In genomic region chr14:35366048-35366428, GRCh38 we compare ENCODE assay signal across 10 cellular contexts. TPM values are rescaled to one million over a fixed set of nuclear protein-coding genes. Genes with fewer than 3 reads are reported as not detected.
A peak's percentile ranks its signal among the peaks of the same experiment; 100 is the strongest.
DNase-seq lines count a peak whose midpoint lies in the region; ATAC-seq and TF ChIP-seq lines count a peak whose summit lies in the region.
"Had no signal": no experiment of that assay in that cellular context is flagged by ENCODE, and none has a peak within 500 bp of the region (broad histone marks: within the 10 kb centered on the region; RNA-seq: fewer than 3 reads in every experiment).

No MANE protein-coding gene starts in this region.

- CTCF ChIA-PET in mammary epithelial cell (lab: Charles Lee; ENCODE audit: low non-redundant PET) = no interaction called here

- TF ChIP-seq CTCF in mammary epithelial cell (conservative IDR thresholded peaks at IDR 0.05 in 1 of 2, IDR thresholded peaks at IDR 0.05 in 1 of 2; ENCODE audit: extremely low read depth in 1 of 2, insufficient read depth in 1 of 2, low read depth in 1 of 2, low read length in 2 of 2) (no peak), upper lobe of left lung (IDR thresholded peaks at IDR 0.05) (no peak)

- H3K9ac ChIP-seq in mammary epithelial cell (ENCODE audit: insufficient read depth, low read length) = no peak overlapping the region

- H2AFZ ChIP-seq in mammary epithelial cell (ENCODE audit: low read depth, low read length) = no peak overlapping the region

- H3K79me2 ChIP-seq in mammary epithelial cell (ENCODE audit: insufficient read depth, low read length) = no peaks in the 10 kb centered on the region

- dilution Hi-C loops in mammary epithelial cell (cut with HindIII; ENCODE audit: low sequenced_read_pairs) = no loop called here

- no TSS peak for BruUV-seq in mammary epithelial cell (replicated peaks; lab: Mats Ljungman, UMichigan)

- TF ChIP-seq POLR2A in upper lobe of left lung (IDR thresholded peaks at IDR 0.05) = peak in 1 of 4 donors; percentile 32

- H3K27me3 ChIP-seq in mammary epithelial cell (ENCODE audit: insufficient read depth, low read length) = no peaks in the 10 kb centered on the region
- no peaks in the 10 kb centered on the region for H3K27me3 ChIP-seq in upper lobe of left lung

- in situ Hi-C loops in mammary epithelial cell (cut with MboI; ENCODE audit: low sequenced_read_pairs in 2 of 2) = no loop called here

- H3K4me3 ChIP-seq in mammary epithelial cell (replicated peaks in 1 of 3; ENCODE audit: insufficient read depth in 1 of 3, low read depth in 2 of 3, low read length in 3 of 3) = no peak overlapping the region
- no peak overlapping the region for H3K4me3 ChIP-seq in upper lobe of left lung

- peaks cover 32% of the 10 kb centered on the region for H3K4me1 ChIP-seq in mammary epithelial cell (ENCODE audit: insufficient read depth, low read length)
- H3K4me1 ChIP-seq in upper lobe of left lung = peaks cover 26 to 50% (median 45%) of the 10 kb centered on the region in 4 donors

- H3K9me3 ChIP-seq in mammary epithelial cell (replicated peaks; ENCODE audit: insufficient read depth, low read length) = peaks cover under 1% of the 10 kb centered on the region
- H3K9me3 ChIP-seq in upper lobe of left lung = peaks cover 0 to 4% (median 2%) of the 10 kb centered on the region in 4 donors

- peak; percentile 74 for DNase-seq in activated effector memory CD4-positive, alpha-beta T cell treated with anti-CD3 and anti-CD28 coated beads, Interleukin-2, amount 50 U/mL, for 16 hours
- no peak for DNase-seq in activated effector memory CD4-positive, alpha-beta T cell treated with Interleukin-2 at 50 U/mL for 16 hours
- no peak for DNase-seq in mammary epithelial cell
- peak; percentile 30 for DNase-seq in midbrain (lab: John Stamatoyannopoulos, UW)
- DNase-seq in upper lobe of left lung = peak; percentile 44 to 78
- no peak for DNase-seq in effector CD4-positive, alpha-beta T cell
- no peak for DNase-seq in NCI-H1694 treated with DMSO at 0.1 percent for 48 hours (lab: John Stamatoyannopoulos, UW)
- DNase-seq: endodermal cell, SHP77 had no signal

- TF ChIP-seq EP300 in upper lobe of left lung (IDR thresholded peaks at IDR 0.05) = no peak

- intact Hi-C loops in mammary epithelial cell (cut with micrococcal nuclease) = no loop called here

- H3K36me3 ChIP-seq in mammary epithelial cell (ENCODE audit: insufficient read depth, low read length) = no peaks in the 10 kb centered on the region
- H3K36me3 ChIP-seq in upper lobe of left lung = no peaks in the 10 kb centered on the region

- WGBS in mammary epithelial cell (ENCODE audit: low coverage, missing lambda C conversion rate) = 79% methylated on average over 3 of the region's 12 CpGs
- 68 to 93% methylated on average over 3 to 12 of the region's 12 CpGs for WGBS in upper lobe of left lung, 2 donors

- H3K27ac ChIP-seq in mammary epithelial cell (ENCODE audit: insufficient read depth, low read depth, low read length) = peak overlapping the region; percentile 79
- peak overlapping the region; percentile 72 to 87 (median 82) for H3K27ac ChIP-seq in upper lobe of left lung

- H4K20me1 ChIP-seq in mammary epithelial cell (ENCODE audit: insufficient read depth, low read length) = no peaks in the 10 kb centered on the region

- ATAC-seq in upper lobe of left lung (ENCODE audit: low FRiP score in 2 of 2) = peak; percentile 2 to 63
- no peak for ATAC-seq in HG03159 (IDR thresholded peaks at IDR 0.05; ENCODE audit: unreplicated experiment)

- no peak overlapping the region for H3K4me2 ChIP-seq in mammary epithelial cell (ENCODE audit: insufficient read depth, low read depth, low read length)

RNA-seq across cellular contexts. Expression of gene NFKBIA, which starts 38.5 kb away (rescaled TPM):
- total RNA-seq in mammary epithelial cell = 10 to 100 TPM; 81.0 to 86.7 TPM
- 59.8 TPM for polyA plus RNA-seq in mammary epithelial cell
- 117 TPM for polyA minus RNA-seq in mammary epithelial cell
- total RNA-seq in upper lobe of left lung = 100 to 1,000 TPM; 292 to 944 (median 610) TPM

Comparison
In these comparisons a context has a peak if more than half of its experiments do, and no peak if none do; other contexts are left out.
1. DNase-seq: peak in activated effector memory CD4-positive, alpha-beta T cell treated with anti-CD3 and anti-CD28 coated beads, Interleukin-2, amount 50 U/mL, for 16 hours (single experiment), midbrain (single experiment) and upper lobe of left lung (2 of 2); none in activated effector memory CD4-positive, alpha-beta T cell treated with Interleukin-2 at 50 U/mL for 16 hours (single experiment), mammary epithelial cell (single experiment), effector CD4-positive, alpha-beta T cell (single experiment) and NCI-H1694 treated with DMSO at 0.1 percent for 48 hours (single experiment).